12 cellular contexts compared by ENCODE assay signal in genomic region chrX:103488332-103488731, GRCh38. TPM values are rescaled to one million over a fixed set of nuclear protein-coding genes. Genes with fewer than 3 reads are reported as not detected.
DNase-seq lines count a peak whose midpoint lies in the region; ATAC-seq and TF ChIP-seq lines count a peak whose summit lies in the region.
"Had no signal": no experiment of that assay in that cellular context is flagged by ENCODE, and none has a peak within 500 bp of the region (broad histone marks: within the 10 kb centered on the region; RNA-seq: fewer than 3 reads in every experiment).

No MANE protein-coding gene starts in this region.

- H2AFZ ChIP-seq in SK-N-SH (ENCODE audit: low read depth) = no peak overlapping the region

- no peaks in the 10 kb centered on the region for H3K9me3 ChIP-seq in SK-N-SH
- H3K9me3 ChIP-seq in gastrocnemius medialis = no peaks in the 10 kb centered on the region
- H3K9me3 ChIP-seq: HAP-1, thoracic aorta had no signal

- POLR2A ChIA-PET in SK-N-SH (lab: Yijun Ruan, JAX) = no interaction called here

- TF ChIP-seq POLR2A in gastrocnemius medialis (IDR thresholded peaks at IDR 0.05) = no peak
- no peak for TF ChIP-seq POLR2A in lower leg skin (IDR thresholded peaks at IDR 0.05)

- TF ChIP-seq EP300 in SK-N-SH (IDR thresholded peaks at IDR 0.05; ENCODE audit: borderline replicate concordance in 1 of 2, low read depth in 1 of 2, low read length in 1 of 2) = no peak

- H3F3A ChIP-seq in SK-N-SH (replicated peaks; ENCODE audit: insufficient read depth) = no peaks in the 10 kb centered on the region

- H4K20me1 ChIP-seq in SK-N-SH (ENCODE audit: insufficient read depth) = no peaks in the 10 kb centered on the region

- intact Hi-C loops in gastrocnemius medialis (cut with DNase I; ENCODE audit: low total_unique reads) = no loop called here
- intact Hi-C loops in lower leg skin (cut with DNase I; ENCODE audit: low total_unique reads) = no loop called here

- WGBS in SK-N-SH (ENCODE audit: low lambda C conversion rate) = 9% methylated on average over 4 of the region's 4 CpGs
- WGBS in lower leg skin, 2 donors = 19 to 20% methylated on average over 4 of the region's 4 CpGs

- H3K27ac ChIP-seq in SK-N-SH (ENCODE audit: low read depth in 2 of 2, low read length in 1 of 2) (no peak overlapping the region), foreskin keratinocyte (no peak overlapping the region), gastrocnemius medialis (no peak overlapping the region)
- H3K27ac ChIP-seq: thoracic aorta had no signal

- ATAC-seq in foreskin keratinocyte (no peak), omental fat pad (ENCODE audit: low FRiP score) (no peak), gastrocnemius medialis (no peak), GM21447 (IDR thresholded peaks at IDR 0.05; ENCODE audit: unreplicated experiment) (no peak)

- H3K36me3 ChIP-seq in SK-N-SH (replicated peaks in 1 of 2; ENCODE audit: control insufficient read depth in 1 of 2, insufficient read depth in 2 of 2, low read length in 1 of 2) (no peaks in the 10 kb centered on the region), gastrocnemius medialis (no peaks in the 10 kb centered on the region)
- H3K36me3 ChIP-seq: HAP-1, thoracic aorta had no signal

- DNase-seq in ACHN (peak; percentile 5), SK-N-SH (peak; percentile 48), foreskin keratinocyte (no peak), omental fat pad (ENCODE audit: low spot score) (no peak), gastrocnemius medialis (no peak), lower leg skin (ENCODE audit: low spot score in 2 of 2) (no peak)
- DNase-seq: GDM1, NCI-H2029 had no signal

- no peak overlapping the region for H3K9ac ChIP-seq in SK-N-SH

- in situ Hi-C loops in ACHN (cut with HindIII; ENCODE audit: low pct_ligation_motif_present, low pct_unique_long_range_greater_than_20kb, low sequenced_read_pairs) = no loop called here
- in situ Hi-C loops in gastrocnemius medialis (cut with MboI; ENCODE audit: low sequenced_read_pairs in 4 of 4) = no loop called here

- H3K27me3 ChIP-seq in SK-N-SH (ENCODE audit: insufficient read depth) (no peaks in the 10 kb centered on the region), foreskin keratinocyte (no peaks in the 10 kb centered on the region), gastrocnemius medialis (no peaks in the 10 kb centered on the region)

- no peak overlapping the region for H3K4me2 ChIP-seq in SK-N-SH

- peak; percentile 33; the same call in 1 of the 3 replicates for TF ChIP-seq CTCF in GM12872 (IDR thresholded peaks at IDR 0.05; ENCODE audit: insufficient read depth, low read depth, low read length)
- TF ChIP-seq CTCF in SK-N-SH (IDR thresholded peaks at IDR 0.05) = peak; percentile 57
- TF ChIP-seq CTCF in foreskin keratinocyte (conservative IDR thresholded peaks at IDR 0.05) = peak; percentile 42
- no peak for TF ChIP-seq CTCF in omental fat pad (IDR thresholded peaks at IDR 0.05)
- no peak for TF ChIP-seq CTCF in gastrocnemius medialis (IDR thresholded peaks at IDR 0.05 in 4 of 5, conservative IDR thresholded peaks at IDR 0.05 in 1 of 5)
- TF ChIP-seq CTCF in lower leg skin (IDR thresholded peaks at IDR 0.05) = no peak

- H3K4me1 ChIP-seq in SK-N-SH (ENCODE audit: control insufficient read depth in 1 of 2, insufficient read depth in 2 of 2, low read depth in 1 of 2, low read length in 1 of 2) = no peaks in the 10 kb centered on the region; a peak in 1 of 4 replicates
- H3K4me1 ChIP-seq in foreskin keratinocyte = no peaks in the 10 kb centered on the region
- no peaks in the 10 kb centered on the region for H3K4me1 ChIP-seq in gastrocnemius medialis
- H3K4me1 ChIP-seq: HAP-1 had no signal

- H3K79me2 ChIP-seq in SK-N-SH (ENCODE audit: insufficient read depth) = no peaks in the 10 kb centered on the region

- no peak overlapping the region for H3K4me3 ChIP-seq in SK-N-SH (ENCODE audit: low read depth in 2 of 2, low read length in 1 of 2)
- H3K4me3 ChIP-seq in gastrocnemius medialis = no peak overlapping the region
- no peak overlapping the region for H3K4me3 ChIP-seq in lower leg skin (ENCODE audit: low read depth, poor library complexity, severe bottlenecking)
- H3K4me3 ChIP-seq: HAP-1, thoracic aorta had no signal

- CTCF ChIA-PET in SK-N-SH (lab: Yijun Ruan, JAX) = interaction anchor here (0.7 to 2.1 kb wide), 4 partner anchors 15 to 138 kb away, joined by 3 to 7 read pairs (median 4); no protein-coding TSS in a partner anchor

- H3K9me2 ChIP-seq in SK-N-SH = no peaks in the 10 kb centered on the region

- TF ChIP-seq RAD21 in SK-N-SH (IDR thresholded peaks at IDR 0.05; ENCODE audit: low read length) = peak; percentile 40; the same call in 1 of the 2 replicates

TF ChIP-seq in SK-N-SH, 30 proteins besides CTCF, POLR2A, EP300 and RAD21:
- TF ChIP-seq GABPA (IDR thresholded peaks at IDR 0.05; ENCODE audit: low read depth) (no peak), MEF2A (IDR thresholded peaks at IDR 0.05; ENCODE audit: borderline replicate concordance, low read depth) (no peak), FOXM1 (IDR thresholded peaks at IDR 0.05; ENCODE audit: low read depth) (no peak), NFIC (IDR thresholded peaks at IDR 0.05; ENCODE audit: borderline replicate concordance) (no peak), NRF1 (IDR thresholded peaks at IDR 0.05; ENCODE audit: low read depth, low read length) (no peak), JUND (IDR thresholded peaks at IDR 0.05) (no peak), FOSL2 (IDR thresholded peaks at IDR 0.05; ENCODE audit: borderline replicate concordance, low read depth) (no peak), TEAD4 (IDR thresholded peaks at IDR 0.05; ENCODE audit: borderline replicate concordance, insufficient read depth) (no peak), MXI1 (IDR thresholded peaks at IDR 0.05; ENCODE audit: low read depth, low read length) (no peak), PBX3 (IDR thresholded peaks at IDR 0.05) (no peak)
- TF ChIP-seq, protein P1, sequence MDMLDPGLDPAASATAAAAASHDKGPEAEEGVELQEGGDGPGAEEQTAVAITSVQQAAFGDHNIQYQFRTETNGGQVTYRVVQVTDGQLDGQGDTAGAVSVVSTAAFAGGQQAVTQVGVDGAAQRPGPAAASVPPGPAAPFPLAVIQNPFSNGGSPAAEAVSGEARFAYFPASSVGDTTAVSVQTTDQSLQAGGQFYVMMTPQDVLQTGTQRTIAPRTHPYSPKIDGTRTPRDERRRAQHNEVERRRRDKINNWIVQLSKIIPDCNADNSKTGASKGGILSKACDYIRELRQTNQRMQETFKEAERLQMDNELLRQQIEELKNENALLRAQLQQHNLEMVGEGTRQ (IDR thresholded peaks at IDR 0.05; ENCODE audit: borderline replicate concordance, low read depth, low read length) = no peak
- TF ChIP-seq, protein P2, sequence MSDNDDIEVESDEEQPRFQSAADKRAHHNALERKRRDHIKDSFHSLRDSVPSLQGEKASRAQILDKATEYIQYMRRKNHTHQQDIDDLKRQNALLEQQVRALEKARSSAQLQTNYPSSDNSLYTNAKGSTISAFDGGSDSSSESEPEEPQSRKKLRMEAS (IDR thresholded peaks at IDR 0.05; ENCODE audit: low read depth) = no peak
- TF ChIP-seq, protein P3, sequence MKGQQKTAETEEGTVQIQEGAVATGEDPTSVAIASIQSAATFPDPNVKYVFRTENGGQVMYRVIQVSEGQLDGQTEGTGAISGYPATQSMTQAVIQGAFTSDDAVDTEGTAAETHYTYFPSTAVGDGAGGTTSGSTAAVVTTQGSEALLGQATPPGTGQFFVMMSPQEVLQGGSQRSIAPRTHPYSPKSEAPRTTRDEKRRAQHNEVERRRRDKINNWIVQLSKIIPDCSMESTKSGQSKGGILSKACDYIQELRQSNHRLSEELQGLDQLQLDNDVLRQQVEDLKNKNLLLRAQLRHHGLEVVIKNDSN (IDR thresholded peaks at IDR 0.05; ENCODE audit: borderline replicate concordance, low read depth) = no peak
- TF ChIP-seq, protein P4, sequence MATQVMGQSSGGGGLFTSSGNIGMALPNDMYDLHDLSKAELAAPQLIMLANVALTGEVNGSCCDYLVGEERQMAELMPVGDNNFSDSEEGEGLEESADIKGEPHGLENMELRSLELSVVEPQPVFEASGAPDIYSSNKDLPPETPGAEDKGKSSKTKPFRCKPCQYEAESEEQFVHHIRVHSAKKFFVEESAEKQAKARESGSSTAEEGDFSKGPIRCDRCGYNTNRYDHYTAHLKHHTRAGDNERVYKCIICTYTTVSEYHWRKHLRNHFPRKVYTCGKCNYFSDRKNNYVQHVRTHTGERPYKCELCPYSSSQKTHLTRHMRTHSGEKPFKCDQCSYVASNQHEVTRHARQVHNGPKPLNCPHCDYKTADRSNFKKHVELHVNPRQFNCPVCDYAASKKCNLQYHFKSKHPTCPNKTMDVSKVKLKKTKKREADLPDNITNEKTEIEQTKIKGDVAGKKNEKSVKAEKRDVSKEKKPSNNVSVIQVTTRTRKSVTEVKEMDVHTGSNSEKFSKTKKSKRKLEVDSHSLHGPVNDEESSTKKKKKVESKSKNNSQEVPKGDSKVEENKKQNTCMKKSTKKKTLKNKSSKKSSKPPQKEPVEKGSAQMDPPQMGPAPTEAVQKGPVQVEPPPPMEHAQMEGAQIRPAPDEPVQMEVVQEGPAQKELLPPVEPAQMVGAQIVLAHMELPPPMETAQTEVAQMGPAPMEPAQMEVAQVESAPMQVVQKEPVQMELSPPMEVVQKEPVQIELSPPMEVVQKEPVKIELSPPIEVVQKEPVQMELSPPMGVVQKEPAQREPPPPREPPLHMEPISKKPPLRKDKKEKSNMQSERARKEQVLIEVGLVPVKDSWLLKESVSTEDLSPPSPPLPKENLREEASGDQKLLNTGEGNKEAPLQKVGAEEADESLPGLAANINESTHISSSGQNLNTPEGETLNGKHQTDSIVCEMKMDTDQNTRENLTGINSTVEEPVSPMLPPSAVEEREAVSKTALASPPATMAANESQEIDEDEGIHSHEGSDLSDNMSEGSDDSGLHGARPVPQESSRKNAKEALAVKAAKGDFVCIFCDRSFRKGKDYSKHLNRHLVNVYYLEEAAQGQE (IDR thresholded peaks at IDR 0.05; ENCODE audit: low read depth, low read length) = no peak
TF ChIP-seq in SK-N-SH: peak in this region for 0.

RNA-seq across cellular contexts. Expression of gene RAB40A, which starts 31.0 kb away (rescaled TPM):
- polyA plus RNA-seq in SK-N-SH (2012; rRNA removed) = 0.30 and 0.58 TPM in 2 replicates
- polyA plus RNA-seq in SK-N-SH (2012; cell fraction: cytosol; rRNA removed) = 0.15 and 0.20 TPM in 2 replicates
- polyA plus RNA-seq in SK-N-SH (2012; cell fraction: nucleus; rRNA removed) = 2.5 and 2.8 TPM in 2 replicates
- 0.07 and 0.11 TPM in 2 replicates for total RNA-seq in foreskin keratinocyte
- not detected in 2 replicates for polyA plus RNA-seq in foreskin keratinocyte
- total RNA-seq in omental fat pad = 1 to 10 TPM in 1 of 4 donors, under 1 TPM in 2, not detected in 1; 0.19 to 1.3 (median 0.44) TPM
- total RNA-seq in gastrocnemius medialis = not detected
- total RNA-seq in lower leg skin = under 1 TPM; 0.13 to 0.84 (median 0.38) TPM

Comparison
In these comparisons a context has a peak if more than half of its experiments do, and no peak if none do; other contexts are left out.
1. DNase-seq: peak in ACHN (single experiment) and SK-N-SH (single experiment); none in foreskin keratinocyte (0 of 2), omental fat pad (single experiment), gastrocnemius medialis (0 of 2) and lower leg skin (0 of 2).
2. CTCF ChIP-seq: peak in GM12872 (single experiment), SK-N-SH (single experiment) and foreskin keratinocyte (single experiment); none in omental fat pad (0 of 3), gastrocnemius medialis (0 of 5) and lower leg skin (0 of 3).